Comparison of ENCODE assay signal across 17 cellular contexts in the genomic region with DNA sequence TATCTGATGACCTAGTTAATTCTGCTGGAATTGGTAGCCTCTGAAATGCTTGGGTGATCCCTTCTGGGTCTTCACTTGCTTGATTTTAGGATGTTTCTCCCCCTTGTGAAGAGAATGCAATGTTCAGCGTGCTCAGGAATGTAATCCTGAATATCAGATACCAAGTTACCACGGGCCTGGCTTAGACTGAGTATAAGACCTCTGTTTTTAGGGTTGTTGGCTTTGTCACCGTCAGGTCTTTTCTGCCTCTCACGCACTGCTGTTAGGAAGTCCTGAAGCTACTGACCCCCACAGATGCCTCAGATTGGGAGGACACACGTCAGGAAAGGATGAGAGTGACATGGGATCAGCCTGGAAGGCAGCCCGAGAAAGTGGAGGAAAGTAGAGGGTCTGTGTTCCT.
"Had no signal": no experiment of that assay in that cellular context is flagged by ENCODE, and none has a peak within 500 bp of the region (broad histone marks: within the 10 kb centered on the region; RNA-seq: fewer than 3 reads in every experiment).

No MANE protein-coding gene starts in this region.

- H3K4me1 ChIP-seq: gastrocnemius medialis had no signal

- H3K27ac ChIP-seq: gastrocnemius medialis, neutrophil, tibial artery had no signal

- H3K4me3 ChIP-seq: gastrocnemius medialis, heart right ventricle, mucosa of descending colon, tibial artery had no signal

- H3K36me3 ChIP-seq: gastrocnemius medialis, neutrophil, tibial artery had no signal

- DNase-seq: activated CD4-positive, alpha-beta T cell treated with anti-CD3 and anti-CD28 coated beads, Interleukin-2, amount 10 ng/mL, durations not matched to agents 7 days and 5 days; activated CD8-positive, alpha-beta memory T cell treated with anti-CD3 and anti-CD28 coated beads, Interleukin-2, amount 50 U/mL, for 48 hours; activated gamma-delta T cell treated with Interleukin-2 at 50 U/mL for 16 hours; activated T-cell treated with anti-CD3 and anti-CD28 coated beads, Interleukin-2, amount 50 U/mL, for 72 hours; amygdala; effector memory CD4-positive, alpha-beta T cell; gastrocnemius medialis; heart right ventricle; mammary epithelial cell; mucosa of descending colon; naive thymus-derived CD4-positive, alpha-beta T cell; retina; stimulated activated CD4-positive, alpha-beta T cell treated with anti-CD3 and anti-CD28 coated beads, Interleukin-4, amount 100 ng/mL, for 1 hour; stimulated activated naive B cell treated with anti-CD40 and anti-IgM and Interleukin-4, amounts not matched to agents 10 μg/mL and 1 μg/mL and 100 μg/mL, for 72 hours; T-helper 9 cell; tibial artery had no signal

- ATAC-seq: activated T-cell treated with anti-CD3 and anti-CD28 coated beads, Interleukin-2, amount 50 U/mL, for 72 hours; mucosa of descending colon; naive thymus-derived CD4-positive, alpha-beta T cell; stimulated activated naive B cell treated with anti-CD40 and anti-IgM and Interleukin-4, amounts not matched to agents 10 μg/mL and 1 μg/mL and 100 μg/mL, for 72 hours had no signal

- H3K27me3 ChIP-seq: gastrocnemius medialis, heart right ventricle, neutrophil, tibial artery had no signal

- H3K9me3 ChIP-seq: gastrocnemius medialis, heart right ventricle, mucosa of descending colon, neutrophil, tibial artery had no signal
